In genomic region chr11:47766363-47767227, GRCh38 we compare ENCODE assay signal across 8 cellular contexts. TPM values are rescaled to one million over a fixed set of nuclear protein-coding genes. Genes with fewer than 3 reads are reported as not detected.
DNase-seq lines count a peak whose midpoint lies in the region; ATAC-seq and TF ChIP-seq lines count a peak whose summit lies in the region.

No MANE protein-coding gene starts in this region.

- H3K27me3 ChIP-seq in CD8-positive, alpha-beta T cell (ENCODE audit: insufficient read depth, low read length), result no peaks in the 10 kb centered on the region
- H3K27me3 ChIP-seq in parathyroid adenoma (ENCODE audit: control insufficient read depth, insufficient read depth, low read length) (no peaks in the 10 kb centered on the region), thyroid gland (no peaks in the 10 kb centered on the region)

- POLR2A ChIA-PET in CD8-positive, alpha-beta T cell (lab: Charles Lee), result interaction anchor here (0.7 to 2.0 kb wide), 9 partner anchors 19 to 1067 kb away, joined by 3 to 12 read pairs (median 4); partner anchors contain the start of genes ACP2, AGBL2, NUP160 and PTPMT1

- peak overlapping the region; percentile 91 for H3K27ac ChIP-seq in CD8-positive, alpha-beta T cell (ENCODE audit: low read depth, low read length)
- H3K27ac ChIP-seq in parathyroid adenoma, result peak overlapping the region; percentile 96
- H3K27ac ChIP-seq in thyroid gland, result peak overlapping the region; percentile 96 to 100 (median 99)

- H3K27me3 Mint-ChIP-seq in CD8-positive, alpha-beta T cell (ENCODE audit: low read depth), result no peaks in the 10 kb centered on the region

- peak overlapping the region; percentile 94 for H3K9ac ChIP-seq in parathyroid adenoma

- H3K4me3 ChIP-seq in CD8-positive, alpha-beta T cell (ENCODE audit: low read depth, low read length), result peak overlapping the region; percentile 79
- peak overlapping the region; percentile 75 for H3K4me3 ChIP-seq in parathyroid adenoma (ENCODE audit: low read depth, low read length)
- peak overlapping the region; percentile 86 to 98 (median 97) for H3K4me3 ChIP-seq in thyroid gland (replicated peaks in 1 of 3)

- H3K9me3 Mint-ChIP-seq in CD8-positive, alpha-beta T cell, result no peaks in the 10 kb centered on the region
- no peaks in the 10 kb centered on the region for H3K9me3 Mint-ChIP-seq in activated naive CD4-positive, alpha-beta T cell treated with anti-CD3 and anti-CD28 coated beads, Interleukin-2, amount 50 U/mL, for 72 hours

- H3K36me3 ChIP-seq in CD8-positive, alpha-beta T cell (ENCODE audit: insufficient read depth, low read length), result peaks cover 14% of the 10 kb centered on the region
- H3K36me3 ChIP-seq in parathyroid adenoma (ENCODE audit: control insufficient read depth, insufficient read depth, low read length) (no peaks in the 10 kb centered on the region), thyroid gland (peaks cover 17 to 18% of the 10 kb centered on the region in 2 donors)

- H3K4me3 Mint-ChIP-seq in CD8-positive, alpha-beta T cell, result peak overlapping the region; percentile 94

- H3K4me2 ChIP-seq in parathyroid adenoma (ENCODE audit: low read length), result peak overlapping the region; percentile 67

- 1% methylated on average over 17 to 23 of the region's 73 CpGs for WGBS in thyroid gland, 2 donors

- peak overlapping the region; percentile 67 for H2AFZ ChIP-seq in parathyroid adenoma

- CTCF ChIA-PET in CD8-positive, alpha-beta T cell (lab: Charles Lee), result interaction anchor here (0.9 to 1.4 kb wide), 2 partner anchors 8 to 339 kb away, joined by 3 read pairs; no protein-coding TSS in a partner anchor

- in situ Hi-C loops in SK-MEL-5 (cut with HindIII; ENCODE audit: low pct_unique_long_range_greater_than_20kb, low sequenced_read_pairs), result no loop called here

- intact Hi-C loops in CD8-positive, alpha-beta T cell (cut with DNase I, micrococcal nuclease), result loop anchor here (1.0 to 10.0 kb wide), 14 partner anchors 51 to 1064 kb away; partner anchors contain the start of genes AGBL2 (in 2 of the 2), NUP160 (in 2 of the 2), ARFGAP2 (in 1 of the 2) and ARHGAP1 (in 1 of the 2)
- intact Hi-C loops in Right ventricle myocardium inferior (cut with DNase I), result loop anchor here (2.0 to 5.0 kb wide), 2 partner anchors 26 to 81 kb away; partner anchors contain the start of gene NUP160
- intact Hi-C loops in thyroid gland (cut with DNase I), result no loop called here

- H3K79me2 ChIP-seq in parathyroid adenoma, result peaks cover 17% of the 10 kb centered on the region

- H3K27ac Mint-ChIP-seq in CD8-positive, alpha-beta T cell, result peak overlapping the region; percentile 100
- H3K27ac Mint-ChIP-seq in activated naive CD4-positive, alpha-beta T cell treated with anti-CD3 and anti-CD28 coated beads, Interleukin-2, amount 50 U/mL, for 72 hours, result peak overlapping the region; percentile 99 to 100

- TF ChIP-seq CTCF in CD8-positive, alpha-beta T cell (IDR thresholded peaks at IDR 0.05), result no peak
- no peak for TF ChIP-seq CTCF in parathyroid adenoma (IDR thresholded peaks at IDR 0.05)
- no peak for TF ChIP-seq CTCF in thyroid gland (IDR thresholded peaks at IDR 0.05)

- H3K36me3 Mint-ChIP-seq in CD8-positive, alpha-beta T cell, result peaks cover 29% of the 10 kb centered on the region
- H3K36me3 Mint-ChIP-seq in activated naive CD4-positive, alpha-beta T cell treated with anti-CD3 and anti-CD28 coated beads, Interleukin-2, amount 50 U/mL, for 72 hours, result peaks cover 25% of the 10 kb centered on the region in 2 donors

- H3K4me1 ChIP-seq in CD8-positive, alpha-beta T cell (ENCODE audit: insufficient read depth, low read length), result peaks cover 29% of the 10 kb centered on the region
- H3K4me1 ChIP-seq in parathyroid adenoma (peaks cover 2% of the 10 kb centered on the region), thyroid gland (peaks cover 20 to 38% of the 10 kb centered on the region in 2 donors)

- DNase-seq in CD8-positive, alpha-beta T cell, result peak; percentile 48 to 84 (median 70)
- DNase-seq in SK-MEL-5 (ENCODE audit: low read depth, low spot score) (peak; percentile 52), Right ventricle myocardium inferior (ENCODE audit: missing footprints) (peak; percentile 87), thyroid gland (peak; percentile 68 to 72)
- DNase-seq in activated naive CD4-positive, alpha-beta T cell treated with anti-CD3 and anti-CD28 coated beads, Interleukin-2, amount 50 U/mL, for 72 hours (ENCODE audit: low spot score in 2 of 2), result peak; percentile 77 to 82

- ATAC-seq in CD8-positive, alpha-beta T cell, result peak; percentile 33
- peak; percentile 29 for ATAC-seq in GM19397 (IDR thresholded peaks at IDR 0.05; ENCODE audit: unreplicated experiment)
- ATAC-seq in HG03565 (IDR thresholded peaks at IDR 0.05; ENCODE audit: unreplicated experiment), result peak; percentile 10
- ATAC-seq in activated naive CD4-positive, alpha-beta T cell treated with anti-CD3 and anti-CD28 coated beads, Interleukin-2, amount 50 U/mL, for 72 hours, result peak; percentile 53 to 58
- ATAC-seq in Right ventricle myocardium inferior, result peak; percentile 27

- no peak for TF ChIP-seq POLR2A in thyroid gland (IDR thresholded peaks at IDR 0.05)

- no peaks in the 10 kb centered on the region for H3K9me3 ChIP-seq in CD8-positive, alpha-beta T cell (ENCODE audit: low read length)
- no peaks in the 10 kb centered on the region for H3K9me3 ChIP-seq in parathyroid adenoma (ENCODE audit: control insufficient read depth, low read length)
- H3K9me3 ChIP-seq in thyroid gland, result no peaks in the 10 kb centered on the region

- peaks cover 31% of the 10 kb centered on the region for H3K4me1 Mint-ChIP-seq in CD8-positive, alpha-beta T cell (ENCODE audit: low read depth)

RNA-seq across cellular contexts. Expression of gene FNBP4, which starts 0.5 kb away (rescaled TPM):
- 100 to 1,000 TPM; 356 to 385 TPM for total RNA-seq in CD8-positive, alpha-beta T cell
- 37.8 and 38.7 TPM in 2 replicates for total RNA-seq in SK-MEL-5 (2014; rRNA removed; shearing (Covaris generic))
- 72.8 and 79.7 TPM in 2 replicates for polyA plus RNA-seq in SK-MEL-5 (2015; cell fraction: cytosol; rRNA removed)
- 358 and 371 TPM in 2 replicates for polyA plus RNA-seq in SK-MEL-5 (2015; cell fraction: nucleus; rRNA removed)
- total RNA-seq in activated naive CD4-positive, alpha-beta T cell treated with anti-CD3 and anti-CD28 coated beads, Interleukin-2, amount 50 U/mL, for 72 hours, result 100 to 1,000 TPM; 130 to 147 TPM
- total RNA-seq in Right ventricle myocardium inferior, result 36.5 TPM
- total RNA-seq in thyroid gland, result 100 to 1,000 TPM; 156 to 232 (median 194) TPM

RNA-seq across cellular contexts. Expression of gene AGBL2, which starts 51.4 kb away (rescaled TPM):
- 1 to 10 TPM; 3.6 to 5.0 TPM for total RNA-seq in CD8-positive, alpha-beta T cell
- 1.5 and 4.3 TPM in 2 replicates for total RNA-seq in SK-MEL-5 (2014; rRNA removed; shearing (Covaris generic))
- 1.2 and 2.2 TPM in 2 replicates for polyA plus RNA-seq in SK-MEL-5 (2015; cell fraction: cytosol; rRNA removed)
- 41.1 and 42.3 TPM in 2 replicates for polyA plus RNA-seq in SK-MEL-5 (2015; cell fraction: nucleus; rRNA removed)
- total RNA-seq in activated naive CD4-positive, alpha-beta T cell treated with anti-CD3 and anti-CD28 coated beads, Interleukin-2, amount 50 U/mL, for 72 hours, result 1 to 10 TPM; 4.3 to 6.0 TPM
- total RNA-seq in Right ventricle myocardium inferior (0.14 TPM), thyroid gland (1 to 10 TPM in 1 of 4 donors, under 1 TPM in 3; 0.59 to 1.1 (median 0.87) TPM)

Comparison
In these comparisons a context has a peak if more than half of its experiments do, and no peak if none do; other contexts are left out.
1. Peak in every context shown above with its lines: DNase-seq, ATAC-seq, H3K4me3 ChIP-seq and H3K27ac ChIP-seq.